12 cellular contexts compared by ENCODE assay signal in genomic region chr3:58404396-58404795, GRCh38. TPM values are rescaled to one million over a fixed set of nuclear protein-coding genes. Genes with fewer than 3 reads are reported as not detected.
A peak's percentile ranks its signal among the peaks of the same experiment; 100 is the strongest.
DNase-seq lines count a peak whose midpoint lies in the region; ATAC-seq, FAIRE-seq and TF ChIP-seq lines count a peak whose summit lies in the region.
"Had no signal": no experiment of that assay in that cellular context is flagged by ENCODE, and none has a peak within 500 bp of the region (broad histone marks: within the 10 kb centered on the region; RNA-seq: fewer than 3 reads in every experiment).

No MANE protein-coding gene starts in this region.

- no peak overlapping the region for H3K4me3 ChIP-seq in H1 (ENCODE audit: extremely low read depth in 1 of 4, insufficient read depth in 2 of 4, low read depth in 3 of 4, low read length in 4 of 4)
- H3K4me3 ChIP-seq in aorta (ENCODE audit: low read length in 2 of 2): no peak overlapping the region

- no peak for FAIRE-seq in GM12891 (lab: Jason Lieb, UNC)
- no peak for FAIRE-seq in H1 (lab: Jason Lieb, UNC)

- TF ChIP-seq POLR2A in GM12891 (IDR thresholded peaks at IDR 0.05; ENCODE audit: low read depth, low read length): no peak
- TF ChIP-seq POLR2A in H1 (IDR thresholded peaks at IDR 0.05; ENCODE audit: control extremely low read depth in 1 of 2, low read depth in 2 of 2, low read length in 2 of 2): no peak

- no peak overlapping the region for H3K27ac ChIP-seq in H1 (ENCODE audit: low read depth, low read length)
- no peak overlapping the region for H3K27ac ChIP-seq in aorta (ENCODE audit: low read depth in 1 of 2, low read length in 2 of 2)

- H3K23me2 ChIP-seq in H1 (ENCODE audit: low read depth, low read length): no peaks in the 10 kb centered on the region

- no peaks in the 10 kb centered on the region for H3K79me1 ChIP-seq in H1 (ENCODE audit: low read depth, low read length)

- H2AFZ ChIP-seq in H1 (ENCODE audit: low read length): no peak overlapping the region

- H2AK5ac ChIP-seq in H1 (ENCODE audit: low read depth, low read length): no peak overlapping the region

- no peak overlapping the region for H2BK15ac ChIP-seq in H1 (ENCODE audit: low read length)

- H4K20me1 ChIP-seq in H1 (replicated peaks in 1 of 2; ENCODE audit: control insufficient read depth in 1 of 2, insufficient read depth in 2 of 2, low read length in 2 of 2): no peaks in the 10 kb centered on the region

- peaks cover 0 to 6% (median 2%) of the 10 kb centered on the region in 4 experiments; a peak in 3 of 7 replicates for H3K4me1 ChIP-seq in H1 (replicated peaks in 1 of 4; ENCODE audit: control insufficient read depth in 3 of 4, insufficient read depth in 4 of 4, low read length in 3 of 4)
- no peaks in the 10 kb centered on the region for H3K4me1 ChIP-seq in aorta (ENCODE audit: control insufficient read depth in 1 of 2, insufficient read depth in 2 of 2, low read length in 2 of 2)

- POLR2A ChIA-PET in H1 (lab: Charles Lee; ENCODE audit: partially characterized antibody) (interaction anchor here (1.0 kb wide), 1 partner anchor 11 kb away, joined by 3 read pairs; no protein-coding TSS in a partner anchor), GM10248 (lab: Yijun Ruan, JAX) (interaction anchor here (0.6 kb wide), 1 partner anchor 212 kb away, joined by 4 read pairs; no protein-coding TSS in a partner anchor)

- H3K27me3 ChIP-seq in H1 (replicated peaks in 1 of 4; ENCODE audit: control insufficient read depth in 3 of 4, extremely low read depth in 1 of 4, insufficient read depth in 3 of 4, low read length in 3 of 4) (no peaks in the 10 kb centered on the region), aorta (ENCODE audit: control insufficient read depth in 1 of 2, insufficient read depth in 2 of 2, low read length in 1 of 2) (no peaks in the 10 kb centered on the region)

- no peak overlapping the region for H2BK5ac ChIP-seq in H1 (ENCODE audit: low read depth, low read length)

- TF ChIP-seq EP300 in H1 (IDR thresholded peaks at IDR 0.05; ENCODE audit: borderline replicate concordance in 1 of 2, low read depth in 2 of 2, low read length in 2 of 2): no peak

- H3K9me3 ChIP-seq in H1 (ENCODE audit: insufficient read depth in 2 of 2, low read depth in 1 of 2, low read length in 1 of 2): no peaks in the 10 kb centered on the region
- no peaks in the 10 kb centered on the region for H3K9me3 ChIP-seq in aorta (ENCODE audit: control insufficient read depth, low read length)

- H3K4ac ChIP-seq in H1 (replicated peaks; ENCODE audit: insufficient read length, low read depth, low read length): no peak overlapping the region

- WGBS in H1 (ENCODE audit: extremely low coverage in 1 of 2, insufficient coverage in 1 of 2, insufficient read length in 1 of 2, insufficient replicate concordance in 2 of 2, low coverage in 1 of 2, low lambda C conversion rate in 2 of 2, missing lambda C conversion rate in 1 of 2), 2 experiments: 86% methylated on average over 4 of the region's 4 CpGs; no CpG with 5 or more reads in 1 of the 2 experiments
- WGBS in aorta, 2 donors: 67 to 74% methylated on average over 4 of the region's 4 CpGs

- TF ChIP-seq CTCF in H1 (IDR thresholded peaks at IDR 0.05; ENCODE audit: control extremely low read depth in 1 of 3, insufficient read depth in 1 of 3, low read depth in 1 of 3, low read length in 3 of 3) (no peak), GM10248 (IDR thresholded peaks at IDR 0.05; ENCODE audit: control extremely low read depth, extremely low read depth, low read depth, missing control alignments) (no peak)

- H4K5ac ChIP-seq in H1 (ENCODE audit: insufficient read length, low read depth, low read length): no peak overlapping the region

- intact Hi-C loops in aorta (cut with DNase I): no loop called here

- peak overlapping the region; percentile 34 for H4K91ac ChIP-seq in H1 (replicated peaks; ENCODE audit: insufficient read length, low read length)

- no peak overlapping the region for H2BK20ac ChIP-seq in H1 (ENCODE audit: low read length)

- H3K4me2 ChIP-seq in H1 (ENCODE audit: insufficient read depth in 1 of 2, low read depth in 2 of 2, low read length in 2 of 2): no peak overlapping the region

- CTCF ChIA-PET in H1 (lab: Charles Lee; ENCODE audit: partially characterized antibody): interaction anchor here (1.1 to 5.4 kb wide), 5 partner anchors 9 to 166 kb away, joined by 3 to 33 read pairs (median 4); no protein-coding TSS in a partner anchor
- CTCF ChIA-PET in GM10248 (lab: Yijun Ruan, JAX): interaction anchor here (1.2 to 4.8 kb wide), 4 partner anchors 9 to 70 kb away, joined by 3 to 28 read pairs (median 5); no protein-coding TSS in a partner anchor

- DNase-seq in GM12891 (ENCODE audit: insufficient read length, low spot score): no peak
- peak; percentile 43 for DNase-seq in RKO (ENCODE audit: low spot score)
- DNase-seq in H1 (ENCODE audit: low read depth in 1 of 2, low spot score in 2 of 2): no peak
- peak; percentile 79 for DNase-seq in renal cortical epithelial cell (ENCODE audit: low read depth)
- no peak for DNase-seq in aorta
- DNase-seq in NCI-H2196 treated with DMSO at 0.1 percent for 48 hours (lab: John Stamatoyannopoulos, UW; ENCODE audit: unreplicated experiment): no peak
- no peak for DNase-seq in GM10248 (ENCODE audit: extremely low spot score)
- no peak for DNase-seq in NCI-H2029 (lab: John Stamatoyannopoulos, UW)
- DNase-seq: activated CD8-positive, alpha-beta memory T cell treated with anti-CD3 and anti-CD28 coated beads, Interleukin-2, amount 50 U/mL, for 48 hours; glutamatergic neuron; NCI-H1417 treated with DMSO at 0.1 percent for 48 hours; T-helper 2 cell had no signal

- H4K8ac ChIP-seq in H1 (ENCODE audit: extremely low read depth, insufficient read depth, low read length): no peak overlapping the region

- no peaks in the 10 kb centered on the region for H3K36me3 ChIP-seq in H1 (ENCODE audit: control insufficient read depth in 2 of 4, insufficient read depth in 4 of 4, low read length in 3 of 4)
- peaks cover 0 to 5% of the 10 kb centered on the region in 2 donors for H3K36me3 ChIP-seq in aorta (ENCODE audit: control insufficient read depth in 1 of 2, insufficient read depth in 2 of 2, low read length in 1 of 2)

- H2BK120ac ChIP-seq in H1 (replicated peaks; ENCODE audit: low read depth, low read length): peak overlapping the region; percentile 40

- no peak overlapping the region for H3K56ac ChIP-seq in H1 (replicated peaks; ENCODE audit: insufficient read length, low read depth, low read length)

- H3K79me2 ChIP-seq in H1 (ENCODE audit: control insufficient read depth in 1 of 2, insufficient read depth in 2 of 2, low read length in 2 of 2): no peaks in the 10 kb centered on the region

- ATAC-seq in aorta (ENCODE audit: low FRiP score): no peak

- no peak overlapping the region for H3K14ac ChIP-seq in H1 (ENCODE audit: insufficient read length)

- peak in 1 of 2 experiments; percentile 16; a peak in 1 of 4 replicates for TF ChIP-seq RAD21 in H1 (IDR thresholded peaks at IDR 0.05 in 1 of 2, conservative IDR thresholded peaks at IDR 0.05 in 1 of 2; ENCODE audit: low read depth in 2 of 2, low read length in 2 of 2)

- H2BK12ac ChIP-seq in H1 (ENCODE audit: low read depth, low read length): no peak overlapping the region

- no peak overlapping the region for H3K9ac ChIP-seq in H1 (replicated peaks in 1 of 4; ENCODE audit: extremely low read depth in 1 of 4, low read depth in 3 of 4, low read length in 3 of 4)

- no peak overlapping the region for H3K18ac ChIP-seq in H1 (ENCODE audit: extremely low read depth, low read length)

- H3K23ac ChIP-seq in H1 (ENCODE audit: insufficient read length): no peak overlapping the region

TF ChIP-seq in GM12891, 5 proteins besides CTCF, POLR2A, EP300 and RAD21:
- TF ChIP-seq POU2F2 (IDR thresholded peaks at IDR 0.05; ENCODE audit: low read depth, low read length) (no peak), POLR2AphosphoS5 (IDR thresholded peaks at IDR 0.05; ENCODE audit: low read depth, low read length) (no peak), TAF1 (IDR thresholded peaks at IDR 0.05; ENCODE audit: low read depth, low read length) (no peak), SPI1 (IDR thresholded peaks at IDR 0.05; ENCODE audit: low read depth, low read length) (no peak), PAX5 (IDR thresholded peaks at IDR 0.05; ENCODE audit: insufficient read depth, low read length, severe bottlenecking) (peak; percentile 67)

TF ChIP-seq in H1, 55 proteins besides CTCF, POLR2A, EP300 and RAD21:
- TF ChIP-seq POU5F1 (IDR thresholded peaks at IDR 0.05; ENCODE audit: low read depth, low read length) (no peak), KDM1A (IDR thresholded peaks at IDR 0.05; ENCODE audit: borderline replicate concordance, low read length) (no peak), SIX5 (IDR thresholded peaks at IDR 0.05; ENCODE audit: low read depth, low read length) (no peak), CBX8 (IDR thresholded peaks at IDR 0.05; ENCODE audit: borderline replicate concordance, low read depth, low read length) (no peak), EZH2 (IDR thresholded peaks at IDR 0.05; ENCODE audit: low read depth, low read length, severe bottlenecking) (no peak), SIRT6 (IDR thresholded peaks at IDR 0.05; ENCODE audit: low read length) (no peak), BACH1 (IDR thresholded peaks at IDR 0.05; ENCODE audit: low read length) (no peak), RFX5 (IDR thresholded peaks at IDR 0.05; ENCODE audit: borderline replicate concordance, low read depth, low read length) (no peak), NANOG (IDR thresholded peaks at IDR 0.05; ENCODE audit: insufficient read depth, low read depth, low read length, poor library complexity, severe bottlenecking) (no peak), TAF1 (IDR thresholded peaks at IDR 0.05; ENCODE audit: low read depth, low read length) (no peak), YY1 (IDR thresholded peaks at IDR 0.05; ENCODE audit: low read depth, low read length) (no peak), SP4 (IDR thresholded peaks at IDR 0.05; ENCODE audit: low read length) (no peak), CHD1 (IDR thresholded peaks at IDR 0.05; ENCODE audit: low read depth, low read length) (no peak)

RNA-seq across cellular contexts. Expression of gene PDHB, which starts 29.2 kb away (rescaled TPM):
- 61.4 TPM for polyA plus RNA-seq in GM12891 (2012; ENCODE audit: low read depth, missing spikeins)
- total RNA-seq in H1 (2021; fragmentation: NEBNext Ultra II Directional; extraction: Animal tissue kit (Norgen Biotek cat#: 25700)): 132 and 140 TPM in 2 replicates
- polyA plus RNA-seq in H1 (2011; rRNA removed): 61.9 and 90.4 TPM in 2 replicates
- 132 TPM for polyA plus RNA-seq in H1 (2011; cell fraction: cytosol; rRNA removed)
- polyA plus RNA-seq in H1 (2011; cell fraction: nucleus; rRNA removed): 58.1 TPM
- 128 to 145 TPM (median 131 TPM) in 4 replicates for polyA plus RNA-seq in H1 (2012, experiment 1 of 2)
- polyA plus RNA-seq in H1 (2012, experiment 2 of 2): 36.4 TPM
- polyA plus RNA-seq in H1 (2013, experiment 1 of 2): 99.7 TPM
- polyA plus RNA-seq in H1 (2013, experiment 2 of 2): 105 TPM
- polyA minus RNA-seq in H1 (2011; rRNA and poly(A)+ RNA removed): 61.4 and 69.7 TPM in 2 replicates
- polyA minus RNA-seq in H1 (2011; cell fraction: cytosol; rRNA and poly(A)+ RNA removed): 44.0 TPM
- 60.3 TPM for polyA minus RNA-seq in H1 (2011; cell fraction: nucleus; rRNA and poly(A)+ RNA removed)
- 126 and 207 TPM in 2 replicates for total RNA-seq in renal cortical epithelial cell
- total RNA-seq in aorta: 10 to 100 TPM; 49.0 to 49.9 TPM
- 10 to 100 TPM; 68.4 to 72.7 TPM for polyA plus RNA-seq in aorta

Comparison
In these comparisons a context has a peak if more than half of its experiments do, and no peak if none do; other contexts are left out.
1. DNase-seq: peak in RKO (single experiment) and renal cortical epithelial cell (single experiment); none in GM12891 (single experiment), H1 (0 of 2), aorta (0 of 2), NCI-H2196 treated with DMSO at 0.1 percent for 48 hours (single experiment), GM10248 (single experiment) and NCI-H2029 (single experiment).